ENCODE assay signal across 21 cellular contexts in the genomic region with DNA sequence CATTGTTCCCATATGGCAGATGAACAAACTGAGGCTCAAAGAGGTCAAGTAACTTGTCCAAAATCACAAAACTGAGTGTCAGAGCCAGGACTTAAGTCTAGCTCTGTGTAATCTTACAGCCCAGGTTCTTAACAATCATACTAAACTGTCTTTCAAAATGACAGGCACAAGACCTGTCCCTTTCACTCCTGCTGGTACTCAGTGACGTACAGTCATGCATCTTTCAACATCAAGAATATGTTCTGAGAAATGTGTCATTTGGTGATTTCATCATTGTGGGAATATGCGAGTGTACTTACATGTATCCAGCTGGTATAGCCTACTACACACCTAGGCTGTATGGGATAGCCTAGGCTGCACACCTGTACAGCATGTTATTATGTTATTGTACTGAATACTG.
DNase-seq lines count a peak whose midpoint lies in the region; ATAC-seq, FAIRE-seq and TF ChIP-seq lines count a peak whose summit lies in the region.
"Had no signal": no experiment of that assay in that cellular context is flagged by ENCODE, and none has a peak within 500 bp of the region (broad histone marks: within the 10 kb centered on the region; RNA-seq: fewer than 3 reads in every experiment).

No MANE protein-coding gene starts in this region.

- H3K4me1 Mint-ChIP-seq in CD8-positive, alpha-beta T cell (ENCODE audit: low read depth), result no peaks in the 10 kb centered on the region
- H3K4me1 Mint-ChIP-seq: natural killer cell had no signal

- no peaks in the 10 kb centered on the region for H3K36me3 ChIP-seq in SK-N-MC (ENCODE audit: insufficient read depth, low read length)
- H3K36me3 ChIP-seq in fibroblast of lung (ENCODE audit: control insufficient read depth, insufficient read depth, low read length), result no peaks in the 10 kb centered on the region
- no peaks in the 10 kb centered on the region for H3K36me3 ChIP-seq in CD8-positive, alpha-beta T cell (ENCODE audit: insufficient read depth, low read length)

- H3K27ac ChIP-seq in SK-N-MC, result peak overlapping the region; percentile 97
- no peak overlapping the region for H3K27ac ChIP-seq in fibroblast of lung (ENCODE audit: insufficient read depth, low read length)
- H3K27ac ChIP-seq in CD8-positive, alpha-beta T cell (ENCODE audit: low read depth, low read length), result no peak overlapping the region
- H3K27ac ChIP-seq: BLaER1, parathyroid adenoma had no signal

- H3K4me3 Mint-ChIP-seq in CD8-positive, alpha-beta T cell, result no peak overlapping the region
- H3K4me3 Mint-ChIP-seq: natural killer cell; stimulated activated naive CD8-positive, alpha-beta T cell treated with anti-CD3 and anti-CD28 coated beads, Interleukin-15, Interleukin-2, amounts not matched to agents 100 ng/mL and 50 ng/mL, for 24 hours; type B pancreatic cell had no signal

- H3K27ac Mint-ChIP-seq in CD8-positive, alpha-beta T cell, result no peak overlapping the region
- H3K27ac Mint-ChIP-seq: natural killer cell; stimulated activated naive CD8-positive, alpha-beta T cell treated with anti-CD3 and anti-CD28 coated beads, Interleukin-15, Interleukin-2, amounts not matched to agents 100 ng/mL and 50 ng/mL, for 24 hours; type B pancreatic cell had no signal

- H2AFZ ChIP-seq in fibroblast of lung (ENCODE audit: low read length), result no peak overlapping the region
- H2AFZ ChIP-seq: parathyroid adenoma had no signal

- no peak overlapping the region for H3K4me2 ChIP-seq in fibroblast of lung (ENCODE audit: extremely low read depth, insufficient read depth, low read length)
- H3K4me2 ChIP-seq: BLaER1 had no signal

- no peaks in the 10 kb centered on the region for H3K79me2 ChIP-seq in fibroblast of lung (ENCODE audit: control insufficient read depth, insufficient read depth, low read length)
- H3K79me2 ChIP-seq: parathyroid adenoma had no signal

- DNase-seq in HTR-8/SVneo (ENCODE audit: insufficient read length, low spot score) (no peak), SK-N-MC (ENCODE audit: low read depth, low spot score) (no peak), fibroblast of lung (ENCODE audit: low read depth in 2 of 2) (peak; percentile 35 to 48), stromal cell of bone marrow (ENCODE audit: low read depth) (peak; percentile 10), cortex of kidney (lab: John Stamatoyannopoulos, UW) (no peak), 8988T (no peak)
- DNase-seq in CD8-positive, alpha-beta T cell, result no peak
- DNase-seq: activated CD4-positive, alpha-beta T cell treated with anti-CD3 and anti-CD28 coated beads, Interleukin-2, amount 50 U/mL, for 48 hours; activated naive CD4-positive, alpha-beta T cell treated with Interleukin-2 at 50 U/mL for 16 hours; aorta; Kasumi-1; kidney glomerular epithelial cell; mesendoderm; natural killer cell; NCI-H526; small intestine; stimulated activated CD4-positive, alpha-beta T cell treated with anti-CD3 and anti-CD28 coated beads, Interleukin-2, amount 100 ng/mL, for 48 hours had no signal

- peaks cover 13% of the 10 kb centered on the region for H3K4me1 ChIP-seq in fibroblast of lung (ENCODE audit: control insufficient read depth, extremely low read depth, insufficient read depth, low read length)
- no peaks in the 10 kb centered on the region for H3K4me1 ChIP-seq in CD8-positive, alpha-beta T cell (ENCODE audit: insufficient read depth, low read length)
- H3K4me1 ChIP-seq: parathyroid adenoma had no signal

- FAIRE-seq in HTR-8/SVneo (lab: Jason Lieb, UNC), result peak; percentile 80
- FAIRE-seq: small intestine had no signal

- no peaks in the 10 kb centered on the region for H3K27me3 ChIP-seq in fibroblast of lung (ENCODE audit: control insufficient read depth, insufficient read depth, low read length)
- H3K27me3 ChIP-seq in CD8-positive, alpha-beta T cell (ENCODE audit: insufficient read depth, low read length), result no peaks in the 10 kb centered on the region
- H3K27me3 ChIP-seq: BLaER1 had no signal

- no peak for TF ChIP-seq CTCF in fibroblast of lung (conservative IDR thresholded peaks at IDR 0.05 in 1 of 2, IDR thresholded peaks at IDR 0.05 in 1 of 2; ENCODE audit: low read depth in 1 of 2, low read length in 2 of 2)
- TF ChIP-seq CTCF in CD8-positive, alpha-beta T cell (IDR thresholded peaks at IDR 0.05), result no peak

- POLR2A ChIA-PET in CD8-positive, alpha-beta T cell (lab: Charles Lee), result no interaction called here

- H3K9ac ChIP-seq in SK-N-MC (ENCODE audit: insufficient read length), result no peak overlapping the region
- no peak overlapping the region for H3K9ac ChIP-seq in fibroblast of lung (ENCODE audit: insufficient read depth, low read length)
- H3K9ac ChIP-seq: BLaER1, parathyroid adenoma had no signal

- H3K4me3 ChIP-seq in SK-N-MC, result no peak overlapping the region
- H3K4me3 ChIP-seq in fibroblast of lung (replicated peaks in 1 of 4; ENCODE audit: control extremely low read depth in 1 of 4, insufficient read depth in 1 of 4, low read depth in 3 of 4, low read length in 4 of 4), result no peak overlapping the region
- no peak overlapping the region for H3K4me3 ChIP-seq in CD8-positive, alpha-beta T cell (ENCODE audit: low read depth, low read length)
- H3K4me3 ChIP-seq: BLaER1 had no signal

- no peaks in the 10 kb centered on the region for H4K20me1 ChIP-seq in fibroblast of lung (ENCODE audit: control insufficient read depth, extremely low read depth, insufficient read depth, low read length)

- no peaks in the 10 kb centered on the region for H3K27me3 Mint-ChIP-seq in CD8-positive, alpha-beta T cell (ENCODE audit: low read depth)
- H3K27me3 Mint-ChIP-seq: stimulated activated naive CD8-positive, alpha-beta T cell treated with anti-CD3 and anti-CD28 coated beads, Interleukin-15, Interleukin-2, amounts not matched to agents 100 ng/mL and 50 ng/mL, for 24 hours; type B pancreatic cell had no signal

- H3K9me3 ChIP-seq in SK-N-MC (ENCODE audit: low read depth, low read length) (no peaks in the 10 kb centered on the region), fibroblast of lung (ENCODE audit: control insufficient read depth, insufficient read depth, low read depth, low read length) (no peaks in the 10 kb centered on the region)
- H3K9me3 ChIP-seq in CD8-positive, alpha-beta T cell (ENCODE audit: low read length), result no peaks in the 10 kb centered on the region
- H3K9me3 ChIP-seq: BLaER1 had no signal

- ATAC-seq in CD8-positive, alpha-beta T cell, result no peak
- ATAC-seq: natural killer cell had no signal

- H3K36me3 Mint-ChIP-seq in CD8-positive, alpha-beta T cell, result no peaks in the 10 kb centered on the region
- H3K36me3 Mint-ChIP-seq: natural killer cell, type B pancreatic cell had no signal

- CTCF ChIA-PET in CD8-positive, alpha-beta T cell (lab: Charles Lee), result no interaction called here

- intact Hi-C loops in CD8-positive, alpha-beta T cell (cut with DNase I, micrococcal nuclease), result no loop called here

- peaks cover 8% of the 10 kb centered on the region for H3K9me3 Mint-ChIP-seq in CD8-positive, alpha-beta T cell
- H3K9me3 Mint-ChIP-seq: type B pancreatic cell had no signal

Comparison
In these comparisons a context has a peak if more than half of its experiments do, and no peak if none do; other contexts are left out.
1. DNase-seq: peak in fibroblast of lung (2 of 2) and stromal cell of bone marrow (single experiment); none in HTR-8/SVneo (single experiment), SK-N-MC (single experiment), CD8-positive, alpha-beta T cell (0 of 7), cortex of kidney (single experiment) and 8988T (single experiment).